Comparison of ENCODE assay signal across 9 cellular contexts in genomic region chr16:1823821-1824220, GRCh38. TPM values are rescaled to one million over a fixed set of nuclear protein-coding genes. Genes with fewer than 3 reads are reported as not detected.
DNase-seq lines count a peak whose midpoint lies in the region; ATAC-seq, FAIRE-seq and TF ChIP-seq lines count a peak whose summit lies in the region.
"Had no signal": no experiment of that assay in that cellular context is flagged by ENCODE, and none has a peak within 500 bp of the region (broad histone marks: within the 10 kb centered on the region; RNA-seq: fewer than 3 reads in every experiment).

No MANE protein-coding gene starts in this region.

- ATAC-seq in A549 (peak in 1 of 2 experiments; percentile 33; a peak in 2 of 6 replicates), HG03159 (IDR thresholded peaks at IDR 0.05; ENCODE audit: unreplicated experiment) (no peak), esophagus mucosa (no peak), GM18867 (IDR thresholded peaks at IDR 0.05; ENCODE audit: unreplicated experiment) (no peak)

- no peaks in the 10 kb centered on the region for H3K27me3 ChIP-seq in thyroid gland

- no peak overlapping the region for H3K4me3 ChIP-seq in A549
- no peak overlapping the region for H3K4me3 ChIP-seq in fibroblast of mammary gland (ENCODE audit: control insufficient read depth, low read depth, low read length)
- H3K4me3 ChIP-seq in thyroid gland (replicated peaks in 1 of 3) = no peak overlapping the region

- no peak for TF ChIP-seq POLR2A in A549 (IDR thresholded peaks at IDR 0.05; ENCODE audit: low read length)
- TF ChIP-seq POLR2A in thyroid gland (IDR thresholded peaks at IDR 0.05) = no peak

- H3K27ac ChIP-seq in A549 (no peak overlapping the region), RWPE1 (peak overlapping the region; percentile 42), thyroid gland (no peak overlapping the region)

- H3K9me3 ChIP-seq in A549 (no peaks in the 10 kb centered on the region), thyroid gland (no peaks in the 10 kb centered on the region)

- intact Hi-C loops in thyroid gland (cut with DNase I) = no loop called here

- H3K4me2 ChIP-seq in A549 = no peak overlapping the region

- DNase-seq in A549 (ENCODE audit: low read depth in 1 of 2, low spot score in 1 of 2) (peak; percentile 60 to 70), GM10266 (ENCODE audit: extremely low spot score) (no peak), RWPE1 (ENCODE audit: low spot score) (peak; percentile 68), fibroblast of mammary gland (ENCODE audit: low read depth) (peak; percentile 35), thyroid gland (peak; percentile 16 to 26)

- no peak for TF ChIP-seq EP300 in A549 (IDR thresholded peaks at IDR 0.05)

- TF ChIP-seq RAD21 in A549 (conservative IDR thresholded peaks at IDR 0.05 in 1 of 2, IDR thresholded peaks at IDR 0.05 in 1 of 2) = peak; percentile 32 to 60; a peak in 3 of 5 replicates

- H3K36me3 ChIP-seq in thyroid gland = peaks cover 19 to 27% of the 10 kb centered on the region in 2 donors

- WGBS in A549 (ENCODE audit: missing lambda C conversion rate) = 47% methylated on average over 9 of the region's 9 CpGs
- WGBS in thyroid gland, 2 donors = 69 to 71% methylated on average over 9 of the region's 9 CpGs

- FAIRE-seq in A549 (lab: Jason Lieb, UNC) = no peak
- FAIRE-seq: endometrium had no signal

- TF ChIP-seq CTCF in A549 (IDR thresholded peaks at IDR 0.05) (peak; percentile 25; the same call in 2 of the 3 replicates), GM10266 (IDR thresholded peaks at IDR 0.05; ENCODE audit: control insufficient read depth, insufficient read depth, low read depth, missing control alignments) (peak; percentile 28), RWPE1 (conservative IDR thresholded peaks at IDR 0.05; ENCODE audit: low read depth) (peak; percentile 52), fibroblast of mammary gland (conservative IDR thresholded peaks at IDR 0.05; ENCODE audit: control insufficient read depth, insufficient read depth, low read depth, low read length) (no peak), thyroid gland (IDR thresholded peaks at IDR 0.05) (no peak)

- CTCF ChIA-PET in A549 (lab: Yijun Ruan, JAX) (interaction anchor here (0.7 to 1.7 kb wide), 6 partner anchors 11 to 65 kb away, joined by 3 to 7 read pairs (median 5); partner anchors contain the start of genes IGFALS and NME3), RWPE1 (lab: Yijun Ruan, JAX) (interaction anchor here (0.6 to 1.1 kb wide), 7 partner anchors 35 to 916 kb away, joined by 3 to 7 read pairs (median 3); partner anchors contain the start of genes NUBP2 and SPSB3)

- H3K4me1 ChIP-seq in A549 = peaks cover 13% of the 10 kb centered on the region
- H3K4me1 ChIP-seq in thyroid gland = peaks cover 17 to 33% of the 10 kb centered on the region in 2 donors

- POLR2A ChIA-PET in A549 (lab: Yijun Ruan, JAX) (no interaction called here), RWPE1 (lab: Yijun Ruan, JAX; ENCODE audit: low non-redundant PET) (interaction anchor here (0.7 to 1.1 kb wide), 2 partner anchors 41 to 51 kb away, joined by 4 read pairs; partner anchors contain the start of genes NUBP2 and SPSB3)

TF ChIP-seq in A549, 52 proteins besides CTCF, POLR2A, EP300 and RAD21:
- peak; percentile 16; the same call in 1 of the 3 replicates for TF ChIP-seq SMC3 (IDR thresholded peaks at IDR 0.05)
- no peak for TF ChIP-seq CHD2 (IDR thresholded peaks at IDR 0.05; ENCODE audit: low read length, partially characterized antibody)

RNA-seq across cellular contexts. Expression of gene HAGH, which starts 2.8 kb away (rescaled TPM):
- polyA plus RNA-seq in A549 (2011; rRNA removed) (27.2 and 34.9 TPM in 2 replicates), A549 (2017; fragmentation: RNase III; extraction: RNeasy Plus Mini Kit Qiagen cat#74134 plus additional on column Dnase treatment) (58.7 to 66.4 TPM (median 59.8 TPM) in 3 replicates)
- 111 and 123 TPM in 2 replicates for polyA plus RNA-seq in A549 (2012; cell fraction: cytosol; rRNA removed)
- polyA plus RNA-seq in A549 (2012; cell fraction: nucleus; rRNA removed) = 105 and 128 TPM in 2 replicates
- 25.7 and 34.4 TPM in 2 replicates for polyA minus RNA-seq in A549 (2011; rRNA and poly(A)+ RNA removed)
- total RNA-seq in thyroid gland (100 to 1,000 TPM in 3 of 4 donors, 10 to 100 TPM in 1; 91.7 to 150 (median 119) TPM), esophagus mucosa (16.9 TPM)

RNA-seq across cellular contexts. Expression of gene FAHD1, which starts 3.2 kb away (rescaled TPM):
- 30.2 and 30.6 TPM in 2 replicates for polyA plus RNA-seq in A549 (2011; rRNA removed)
- 78.6 and 81.8 TPM in 2 replicates for polyA plus RNA-seq in A549 (2012; cell fraction: cytosol; rRNA removed)
- polyA plus RNA-seq in A549 (2012; cell fraction: nucleus; rRNA removed) = 34.3 and 52.4 TPM in 2 replicates
- polyA plus RNA-seq in A549 (2017; fragmentation: RNase III; extraction: RNeasy Plus Mini Kit Qiagen cat#74134 plus additional on column Dnase treatment) = 63.2 to 68.4 TPM (median 64.5 TPM) in 3 replicates
- 14.8 and 19.4 TPM in 2 replicates for polyA minus RNA-seq in A549 (2011; rRNA and poly(A)+ RNA removed)
- total RNA-seq in thyroid gland = 10 to 100 TPM; 40.9 to 52.5 (median 45.0) TPM
- total RNA-seq in esophagus mucosa = 28.1 TPM

RNA-seq across cellular contexts. Expression of gene IGFALS, which starts 30.3 kb away (rescaled TPM):
- polyA plus RNA-seq in A549 (2011; rRNA removed) (0.08 TPM in 1 of 2 replicates, not detected in the other), A549 (2017; fragmentation: RNase III; extraction: RNeasy Plus Mini Kit Qiagen cat#74134 plus additional on column Dnase treatment) (0.05 to 0.08 TPM in 2 of 3 replicates, not detected in the other)
- polyA plus RNA-seq in A549 (2012; cell fraction: cytosol; rRNA removed) = 0.03 and 0.04 TPM in 2 replicates
- 0.34 and 0.77 TPM in 2 replicates for polyA plus RNA-seq in A549 (2012; cell fraction: nucleus; rRNA removed)
- 0.33 TPM in 1 of 2 replicates, not detected in the other for polyA minus RNA-seq in A549 (2011; rRNA and poly(A)+ RNA removed)
- total RNA-seq in thyroid gland (1 to 10 TPM in 3 of 4 donors, under 1 TPM in 1; 0.13 to 4.2 (median 1.8) TPM), esophagus mucosa (not detected)

RNA-seq across cellular contexts. Expression of gene NUBP2, which starts 41.1 kb away (rescaled TPM):
- polyA plus RNA-seq in A549 (2011; rRNA removed) (21.9 and 24.7 TPM in 2 replicates), A549 (2017; fragmentation: RNase III; extraction: RNeasy Plus Mini Kit Qiagen cat#74134 plus additional on column Dnase treatment) (58.9 to 65.3 TPM (median 60.7 TPM) in 3 replicates)
- 94.4 and 129 TPM in 2 replicates for polyA plus RNA-seq in A549 (2012; cell fraction: cytosol; rRNA removed)
- polyA plus RNA-seq in A549 (2012; cell fraction: nucleus; rRNA removed) = 147 and 177 TPM in 2 replicates
- 9.3 and 9.5 TPM in 2 replicates for polyA minus RNA-seq in A549 (2011; rRNA and poly(A)+ RNA removed)
- total RNA-seq in thyroid gland (100 to 1,000 TPM in 3 of 4 donors, 10 to 100 TPM in 1; 47.3 to 122 (median 106) TPM), esophagus mucosa (45.6 TPM)

RNA-seq across cellular contexts. Expression of gene SPSB3, which starts 41.5 kb away (rescaled TPM):
- 9.2 and 10.6 TPM in 2 replicates for polyA plus RNA-seq in A549 (2011; rRNA removed)
- 20.8 and 26.8 TPM in 2 replicates for polyA plus RNA-seq in A549 (2012; cell fraction: cytosol; rRNA removed)
- 88.1 and 104 TPM in 2 replicates for polyA plus RNA-seq in A549 (2012; cell fraction: nucleus; rRNA removed)
- polyA plus RNA-seq in A549 (2017; fragmentation: RNase III; extraction: RNeasy Plus Mini Kit Qiagen cat#74134 plus additional on column Dnase treatment) = 10.6 to 17.3 TPM (median 14.6 TPM) in 3 replicates
- polyA minus RNA-seq in A549 (2011; rRNA and poly(A)+ RNA removed) = 7.2 and 7.4 TPM in 2 replicates
- total RNA-seq in thyroid gland = 10 to 100 TPM; 52.2 to 87.3 (median 68.5) TPM
- total RNA-seq in esophagus mucosa = 23.5 TPM

Comparison
In these comparisons a context has a peak if more than half of its experiments do, and no peak if none do; other contexts are left out.
1. CTCF ChIP-seq: peak in A549 (single experiment), GM10266 (single experiment) and RWPE1 (single experiment); none in fibroblast of mammary gland (single experiment) and thyroid gland (0 of 6).